Comparison of ENCODE assay signal across 10 cellular contexts in genomic region chr3:194572131-194572789, GRCh38.
A peak's percentile ranks its signal among the peaks of the same experiment; 100 is the strongest.
DNase-seq lines count a peak whose midpoint lies in the region; ATAC-seq, FAIRE-seq and TF ChIP-seq lines count a peak whose summit lies in the region.
"Had no signal": no experiment of that assay in that cellular context is flagged by ENCODE, and none has a peak within 500 bp of the region (broad histone marks: within the 10 kb centered on the region; RNA-seq: fewer than 3 reads in every experiment).

No MANE protein-coding gene starts in this region.

- H3K9me3 ChIP-seq in kidney (ENCODE audit: control insufficient read depth in 1 of 2, low read length in 2 of 2) (no peaks in the 10 kb centered on the region), subcutaneous abdominal adipose tissue (ENCODE audit: control insufficient read depth in 5 of 5, low read length in 5 of 5) (peaks cover 0 to 5% (median 0%) of the 10 kb centered on the region in 5 donors)

- no peak overlapping the region for H3K4me3 ChIP-seq in brain microvascular endothelial cell (ENCODE audit: low read depth, low read length)
- no peak overlapping the region for H3K4me3 ChIP-seq in kidney (ENCODE audit: low read length in 2 of 2)
- peak overlapping the region; percentile 16 to 56 (median 49) for H3K4me3 ChIP-seq in subcutaneous abdominal adipose tissue (ENCODE audit: low read depth in 1 of 5, low read length in 5 of 5)
- H3K4me3 ChIP-seq: SK-N-MC had no signal

- intact Hi-C loops in kidney (cut with DNase I) = no loop called here

- H3K4me1 ChIP-seq in kidney (ENCODE audit: control insufficient read depth in 1 of 2, insufficient read depth in 1 of 2, low read depth in 1 of 2, low read length in 2 of 2) (peaks cover 0 to 9% of the 10 kb centered on the region in 2 donors), subcutaneous abdominal adipose tissue (ENCODE audit: control insufficient read depth in 5 of 5, insufficient read depth in 5 of 5, low read length in 5 of 5) (peaks cover 27 to 61% (median 38%) of the 10 kb centered on the region in 5 donors)

- H3K27me3 ChIP-seq in brain microvascular endothelial cell (replicated peaks) = no peaks in the 10 kb centered on the region
- H3K27me3 ChIP-seq in subcutaneous abdominal adipose tissue (ENCODE audit: control insufficient read depth in 5 of 5, insufficient read depth in 4 of 5, low read length in 5 of 5) = peaks cover 0 to 6% (median 0%) of the 10 kb centered on the region in 5 donors

- no peak for FAIRE-seq in kidney (lab: Jason Lieb, UNC)

- DNase-seq in HS-27A (ENCODE audit: low read depth) = peak; percentile 92
- peak; percentile 95 for DNase-seq in brain microvascular endothelial cell
- peak; percentile 88 for DNase-seq in kidney
- DNase-seq in NCI-H345 treated with DMSO at 0.1 percent for 48 hours (lab: John Stamatoyannopoulos, UW; ENCODE audit: unreplicated experiment) = no peak
- DNase-seq: cortex of kidney had no signal

- in situ Hi-C loops in brain microvascular endothelial cell (cut with HindIII; ENCODE audit: low pct_ligation_motif_present, low sequenced_read_pairs) = no loop called here

- TF ChIP-seq CTCF in brain microvascular endothelial cell (IDR thresholded peaks at IDR 0.05; ENCODE audit: low read depth, low read length, missing control alignments) (no peak), kidney (IDR thresholded peaks at IDR 0.05; ENCODE audit: borderline replicate concordance, extremely low read depth, insufficient read depth) (no peak)

- H3K27ac ChIP-seq in brain microvascular endothelial cell (peak overlapping the region; percentile 93), kidney (ENCODE audit: low read depth in 2 of 2, low read length in 2 of 2) (peak overlapping the region in 1 of 2 donors; percentile 40), subcutaneous abdominal adipose tissue (ENCODE audit: low read depth, low read length) (peak overlapping the region; percentile 95)
- H3K27ac ChIP-seq: SK-N-MC had no signal

- ATAC-seq in GM18519 (IDR thresholded peaks at IDR 0.05; ENCODE audit: low FRiP score, unreplicated experiment) = no peak
- no peak for ATAC-seq in GM19463 (IDR thresholded peaks at IDR 0.05; ENCODE audit: unreplicated experiment)
- no peak for ATAC-seq in HG03159 (IDR thresholded peaks at IDR 0.05; ENCODE audit: unreplicated experiment)

- H3K36me3 ChIP-seq in brain microvascular endothelial cell (replicated peaks) (no peaks in the 10 kb centered on the region), kidney (ENCODE audit: control insufficient read depth in 1 of 2, insufficient read depth in 2 of 2, low read length in 2 of 2) (no peaks in the 10 kb centered on the region), subcutaneous abdominal adipose tissue (ENCODE audit: control insufficient read depth in 5 of 5, insufficient read depth in 5 of 5, low read length in 5 of 5) (no peaks in the 10 kb centered on the region)

- H3K9ac ChIP-seq in kidney (ENCODE audit: low read length in 2 of 2) = peak overlapping the region in 1 of 2 donors; percentile 23
- H3K9ac ChIP-seq in subcutaneous abdominal adipose tissue (ENCODE audit: low read length in 5 of 5) = peak overlapping the region; percentile 65 to 85 (median 72)

Comparison
In these comparisons a context has a peak if more than half of its experiments do, and no peak if none do; other contexts are left out.
1. H3K4me3 ChIP-seq: peak in subcutaneous abdominal adipose tissue (5 of 5); none in brain microvascular endothelial cell (single experiment) and kidney (0 of 2).